1 cellular context compared by ENCODE assay signal in genomic region chr2:64260817-64261216, GRCh38.
TF ChIP-seq lines count a peak whose summit lies in the region.

No MANE protein-coding gene starts in this region.

TF ChIP-seq in WTC11, 78 proteins besides CTCF, POLR2A, EP300 and RAD21 (continued from another document):
- no peak for TF ChIP-seq ATF2 (CRISPR knock-in tag; IDR thresholded peaks at IDR 0.05; ENCODE audit: borderline replicate concordance, low read depth)
- TF ChIP-seq ZNF219 (CRISPR knock-in tag; IDR thresholded peaks at IDR 0.05; ENCODE audit: borderline replicate concordance) = no peak
- TF ChIP-seq FOXP1 (CRISPR knock-in tag; IDR thresholded peaks at IDR 0.05; ENCODE audit: borderline replicate concordance) = no peak
- no peak for TF ChIP-seq TP53 (CRISPR knock-in tag; IDR thresholded peaks at IDR 0.05)
- TF ChIP-seq JAZF1 (CRISPR knock-in tag; IDR thresholded peaks at IDR 0.05) = no peak
- TF ChIP-seq ZNF232 (CRISPR knock-in tag; IDR thresholded peaks at IDR 0.05) = no peak
- TF ChIP-seq TCF7 (CRISPR knock-in tag; IDR thresholded peaks at IDR 0.05; ENCODE audit: low read depth) = no peak
- TF ChIP-seq, protein P1, sequence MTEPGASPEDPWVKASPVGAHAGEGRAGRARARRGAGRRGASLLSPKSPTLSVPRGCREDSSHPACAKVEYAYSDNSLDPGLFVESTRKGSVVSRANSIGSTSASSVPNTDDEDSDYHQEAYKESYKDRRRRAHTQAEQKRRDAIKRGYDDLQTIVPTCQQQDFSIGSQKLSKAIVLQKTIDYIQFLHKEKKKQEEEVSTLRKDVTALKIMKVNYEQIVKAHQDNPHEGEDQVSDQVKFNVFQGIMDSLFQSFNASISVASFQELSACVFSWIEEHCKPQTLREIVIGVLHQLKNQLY (CRISPR knock-in tag; IDR thresholded peaks at IDR 0.05) = no peak
TF ChIP-seq in WTC11: peak in this region for 0.
